10 cellular contexts compared by ENCODE assay signal in genomic region chr14:102930138-102930752, GRCh38. TPM values are rescaled to one million over a fixed set of nuclear protein-coding genes. Genes with fewer than 3 reads are reported as not detected.
DNase-seq lines count a peak whose midpoint lies in the region; ATAC-seq, FAIRE-seq and TF ChIP-seq lines count a peak whose summit lies in the region.
"Had no signal": no experiment of that assay in that cellular context is flagged by ENCODE, and none has a peak within 500 bp of the region (broad histone marks: within the 10 kb centered on the region; RNA-seq: fewer than 3 reads in every experiment).

No MANE protein-coding gene starts in this region.

- no peak overlapping the region for H4K8ac ChIP-seq in mesendoderm (ENCODE audit: low read depth, low read length)

- intact Hi-C loops in natural killer cell (cut with micrococcal nuclease): no loop called here

- no peaks in the 10 kb centered on the region for H3K36me3 Mint-ChIP-seq in natural killer cell treated with Interleukin-12 subunit alpha and Interleukin-12 subunit beta and Interleukin-15 and Interleukin-18, amount 100 ng/mL, for 72 hours
- no peaks in the 10 kb centered on the region for H3K36me3 Mint-ChIP-seq in natural killer cell

- H2AK5ac ChIP-seq in mesendoderm (ENCODE audit: low read length): no peak overlapping the region

- H3K27ac ChIP-seq in mesendoderm (ENCODE audit: low read depth, low read length): no peak overlapping the region

- no peak overlapping the region for H3K27ac Mint-ChIP-seq in natural killer cell treated with Interleukin-12 subunit alpha and Interleukin-12 subunit beta and Interleukin-15 and Interleukin-18, amount 100 ng/mL, for 72 hours
- H3K27ac Mint-ChIP-seq in natural killer cell: no peak overlapping the region
- H3K27ac Mint-ChIP-seq: mesothelial cell of epicardium had no signal

- peaks cover 2% of the 10 kb centered on the region for H3K36me3 ChIP-seq in bronchial epithelial cell (ENCODE audit: control insufficient read depth, insufficient read depth, low read length)
- peaks cover 2% of the 10 kb centered on the region for H3K36me3 ChIP-seq in mesendoderm (ENCODE audit: control insufficient read depth, insufficient read depth, low read length)

- H3K4me1 Mint-ChIP-seq in natural killer cell treated with Interleukin-12 subunit alpha and Interleukin-12 subunit beta and Interleukin-15 and Interleukin-18, amount 100 ng/mL, for 72 hours (ENCODE audit: low read depth in 2 of 2): peaks cover 0 to 4% of the 10 kb centered on the region in 2 donors
- H3K4me1 Mint-ChIP-seq in natural killer cell: peaks cover 0 to 4% of the 10 kb centered on the region in 2 donors

- FAIRE-seq in bronchial epithelial cell (lab: Jason Lieb, UNC) (no peak), H54 (lab: Jason Lieb, UNC) (no peak)
- FAIRE-seq: GM19239 had no signal

- H3K9ac ChIP-seq in mesendoderm (ENCODE audit: low read length): no peak overlapping the region

- H3K79me1 ChIP-seq in mesendoderm (ENCODE audit: low read length): no peaks in the 10 kb centered on the region

- H4K5ac ChIP-seq in mesendoderm (ENCODE audit: low read length): no peak overlapping the region

- TF ChIP-seq POLR2A in H54 (IDR thresholded peaks at IDR 0.05; ENCODE audit: low read depth, low read length): no peak

- TF ChIP-seq CTCF in natural killer cell (IDR thresholded peaks at IDR 0.05) (no peak), bronchial epithelial cell (IDR thresholded peaks at IDR 0.05; ENCODE audit: insufficient read depth, low read length, severe bottlenecking) (no peak)

- H2BK15ac ChIP-seq in mesendoderm (replicated peaks; ENCODE audit: low read depth): no peak overlapping the region

- no peak for ATAC-seq in natural killer cell treated with Interleukin-12 subunit alpha and Interleukin-12 subunit beta and Interleukin-15 and Interleukin-18, amount 100 ng/mL, for 72 hours
- ATAC-seq in natural killer cell (no peak), HG03342 (IDR thresholded peaks at IDR 0.05; ENCODE audit: unreplicated experiment) (no peak), HG02938 (IDR thresholded peaks at IDR 0.05; ENCODE audit: unreplicated experiment) (no peak), GM19351 (IDR thresholded peaks at IDR 0.05; ENCODE audit: unreplicated experiment) (no peak)

- H3K23ac ChIP-seq in mesendoderm (ENCODE audit: low read length): no peak overlapping the region

- no peaks in the 10 kb centered on the region for H3K9me3 Mint-ChIP-seq in natural killer cell treated with Interleukin-12 subunit alpha and Interleukin-12 subunit beta and Interleukin-15 and Interleukin-18, amount 100 ng/mL, for 72 hours
- no peaks in the 10 kb centered on the region for H3K9me3 Mint-ChIP-seq in natural killer cell
- H3K9me3 Mint-ChIP-seq: mesothelial cell of epicardium had no signal

- H3K56ac ChIP-seq in mesendoderm (ENCODE audit: low read length): no peak overlapping the region

- no peak overlapping the region for H2BK5ac ChIP-seq in mesendoderm (ENCODE audit: low read length)

- H3K4ac ChIP-seq in mesendoderm (ENCODE audit: low read depth, low read length): no peak overlapping the region

- H3K27me3 ChIP-seq in bronchial epithelial cell (ENCODE audit: control insufficient read depth, insufficient read depth, low read length): peaks cover 8% of the 10 kb centered on the region
- peaks cover 11% of the 10 kb centered on the region for H3K27me3 ChIP-seq in mesendoderm (ENCODE audit: insufficient read depth, low read length, poor library complexity)

- no peaks in the 10 kb centered on the region for H3K79me2 ChIP-seq in mesendoderm (ENCODE audit: control insufficient read depth, insufficient read depth, low read length)

- no peak overlapping the region for H3K4me3 Mint-ChIP-seq in natural killer cell treated with Interleukin-12 subunit alpha and Interleukin-12 subunit beta and Interleukin-15 and Interleukin-18, amount 100 ng/mL, for 72 hours
- no peak overlapping the region for H3K4me3 Mint-ChIP-seq in natural killer cell

- peaks cover 2% of the 10 kb centered on the region for H3K4me1 ChIP-seq in mesendoderm (ENCODE audit: control insufficient read depth, low read depth, low read length)

- H3K4me2 ChIP-seq in mesendoderm (ENCODE audit: low read length): no peak overlapping the region

- no peak overlapping the region for H2BK120ac ChIP-seq in mesendoderm (ENCODE audit: low read depth, low read length)

- DNase-seq in natural killer cell treated with Interleukin-12 subunit alpha and Interleukin-12 subunit beta and Interleukin-15 and Interleukin-18, amount 100 ng/mL, for 72 hours (ENCODE audit: low spot score): peak; percentile 57
- DNase-seq in natural killer cell (no peak), bronchial epithelial cell (ENCODE audit: low read depth) (no peak), mesendoderm (peak; percentile 46), H54 (ENCODE audit: insufficient read length, low spot score) (no peak)

- H3K4me3 ChIP-seq in bronchial epithelial cell (ENCODE audit: low read depth, low read length) (peak overlapping the region; percentile 43), mesendoderm (ENCODE audit: low read length) (no peak overlapping the region)

- no CpG with 5 or more reads among the region's 74 CpGs for WGBS in mesendoderm (ENCODE audit: extremely low coverage, insufficient coverage, low lambda C conversion rate)

- H3K27me3 Mint-ChIP-seq in natural killer cell treated with Interleukin-12 subunit alpha and Interleukin-12 subunit beta and Interleukin-15 and Interleukin-18, amount 100 ng/mL, for 72 hours: peaks cover 11 to 12% of the 10 kb centered on the region in 2 donors
- H3K27me3 Mint-ChIP-seq in natural killer cell (ENCODE audit: low read depth in 2 of 2): peaks cover 13 to 15% of the 10 kb centered on the region in 2 donors

- no peak overlapping the region for H3K18ac ChIP-seq in mesendoderm (ENCODE audit: low read length)

RNA-seq across cellular contexts. Expression of gene AMN, which starts 7.8 kb away (rescaled TPM):
- total RNA-seq in natural killer cell treated with Interleukin-12 subunit alpha and Interleukin-12 subunit beta and Interleukin-15 and Interleukin-18, amount 100 ng/mL, for 72 hours: 1 to 10 TPM in 1 of 2 donors, under 1 TPM in 1; 0.21 to 1.0 TPM
- total RNA-seq in natural killer cell (1 to 10 TPM in 2 of 3 donors, under 1 TPM in 1; 0.24 to 2.4 (median 2.0) TPM), bronchial epithelial cell (4.2 and 6.5 TPM in 2 replicates)
- 0.42 TPM for polyA plus RNA-seq in mesendoderm (2013, experiment 1 of 2)
- 0.27 TPM for polyA plus RNA-seq in mesendoderm (2013, experiment 2 of 2)

Comparison
In these comparisons a context has a peak if more than half of its experiments do, and no peak if none do; other contexts are left out.
1. DNase-seq: peak in natural killer cell treated with Interleukin-12 subunit alpha and Interleukin-12 subunit beta and Interleukin-15 and Interleukin-18, amount 100 ng/mL, for 72 hours (single experiment) and mesendoderm (single experiment); none in natural killer cell (single experiment), bronchial epithelial cell (single experiment) and H54 (single experiment).